28 cellular contexts compared by ENCODE assay signal in the genomic region with DNA sequence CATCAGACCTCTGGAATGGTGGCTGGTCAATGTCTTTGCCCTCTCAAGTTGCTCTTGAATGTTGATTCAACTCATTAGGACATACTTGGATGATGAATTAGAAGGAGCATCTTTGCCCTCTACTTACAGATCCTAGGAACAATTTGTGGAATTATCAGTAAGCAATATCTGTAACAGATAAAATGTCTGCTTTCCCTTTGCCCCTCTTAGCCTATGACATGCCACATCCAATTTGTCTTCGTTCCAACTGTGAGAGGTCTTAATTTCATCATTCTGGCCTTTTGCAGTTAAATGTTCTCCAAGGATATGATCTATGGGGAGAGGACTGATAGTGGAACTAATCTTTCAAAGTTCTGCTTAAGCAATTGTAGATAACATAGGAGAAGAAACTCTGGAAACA.
"Had no signal": no experiment of that assay in that cellular context is flagged by ENCODE, and none has a peak within 500 bp of the region (broad histone marks: within the 10 kb centered on the region; RNA-seq: fewer than 3 reads in every experiment).

No MANE protein-coding gene starts in this region.

- H3K27me3 Mint-ChIP-seq: naive thymus-derived CD8-positive, alpha-beta T cell; progenitor cell of endocrine pancreas; stimulated activated memory B cell treated with anti-CD40 and anti-IgM and Interleukin-4, amounts not matched to agents 10 μg/mL and 1 μg/mL and 100 μg/mL, for 72 hours; stimulated activated naive CD8-positive, alpha-beta T cell treated with anti-CD3 and anti-CD28 coated beads, Interleukin-15, amount 100 ng/mL, for 72 hours had no signal

- H3K4me3 Mint-ChIP-seq: immature natural killer cell; naive thymus-derived CD8-positive, alpha-beta T cell; nephron progenitor cell; neural progenitor cell; stimulated activated memory B cell treated with anti-CD40 and anti-IgM and Interleukin-4, amounts not matched to agents 10 μg/mL and 1 μg/mL and 100 μg/mL, for 72 hours; stimulated activated naive CD8-positive, alpha-beta T cell treated with anti-CD3 and anti-CD28 coated beads, Interleukin-15, amount 100 ng/mL, for 72 hours had no signal

- H3K4me1 Mint-ChIP-seq: immature natural killer cell; naive thymus-derived CD8-positive, alpha-beta T cell; nephron progenitor cell; neural progenitor cell; stimulated activated memory B cell treated with anti-CD40 and anti-IgM and Interleukin-4, amounts not matched to agents 10 μg/mL and 1 μg/mL and 100 μg/mL, for 72 hours; stimulated activated naive CD8-positive, alpha-beta T cell treated with anti-CD3 and anti-CD28 coated beads, Interleukin-15, amount 100 ng/mL, for 72 hours had no signal

- FAIRE-seq: islet of Langerhans, kidney, urothelium cell line had no signal

- DNase-seq: hypothalamus; immature natural killer cell; kidney; left colon; left lung; lower lobe of right lung; mammary epithelial cell; mesenchymal stem cell; naive thymus-derived CD8-positive, alpha-beta T cell; nephron progenitor cell; occipital lobe; ovary; right lobe of liver; stimulated activated CD4-positive, alpha-beta T cell treated with anti-CD3 and anti-CD28 coated beads, Interleukin-1b, Interleukin-23, amount 100 ng/mL, for 48 hours; stimulated activated CD4-positive, alpha-beta T cell treated with anti-CD3 and anti-CD28 coated beads, Interleukin-2, amount 100 ng/mL, for 48 hours; stimulated activated CD4-positive, alpha-beta T cell treated with anti-CD3 and anti-CD28 coated beads, Interleukin-4, amount 100 ng/mL, for 4 hours; stimulated activated CD8-positive, alpha-beta memory T cell treated with anti-CD3 and anti-CD28 coated beads, Interleukin-4, amount 100 ng/mL, for 48 hours; stimulated activated naive CD4-positive, alpha-beta T cell treated with Interleukin-2 at 50 U/mL for 16 hours; stimulated activated naive CD8-positive, alpha-beta T cell treated with anti-CD3 and anti-CD28 coated beads, Interleukin-15, amount 100 ng/mL, for 72 hours; testis; tibial artery; trophoblast cell; upper lobe of right lung had no signal

- H3K27ac Mint-ChIP-seq: immature natural killer cell; naive thymus-derived CD8-positive, alpha-beta T cell; nephron progenitor cell; neural progenitor cell; progenitor cell of endocrine pancreas; stimulated activated memory B cell treated with anti-CD40 and anti-IgM and Interleukin-4, amounts not matched to agents 10 μg/mL and 1 μg/mL and 100 μg/mL, for 72 hours; stimulated activated naive CD8-positive, alpha-beta T cell treated with anti-CD3 and anti-CD28 coated beads, Interleukin-15, amount 100 ng/mL, for 72 hours had no signal

- ATAC-seq: left lung; lower lobe of right lung; naive thymus-derived CD8-positive, alpha-beta T cell; stimulated activated memory B cell treated with anti-CD40 and anti-IgM and Interleukin-4, amounts not matched to agents 10 μg/mL and 1 μg/mL and 100 μg/mL, for 72 hours; stimulated activated naive CD8-positive, alpha-beta T cell treated with anti-CD3 and anti-CD28 coated beads, Interleukin-15, amount 100 ng/mL, for 72 hours; upper lobe of right lung had no signal
